Comparison of ENCODE assay signal across 19 cellular contexts in genomic region chr5:5025098-5025773, GRCh38.
DNase-seq lines count a peak whose midpoint lies in the region; ATAC-seq, FAIRE-seq and TF ChIP-seq lines count a peak whose summit lies in the region.
"Had no signal": no experiment of that assay in that cellular context is flagged by ENCODE, and none has a peak within 500 bp of the region (broad histone marks: within the 10 kb centered on the region; RNA-seq: fewer than 3 reads in every experiment).

No MANE protein-coding gene starts in this region.

- TF ChIP-seq POLR2A in K562 (conservative IDR thresholded peaks at IDR 0.05) = no peak

- no peaks in the 10 kb centered on the region for H3K27me3 ChIP-seq in OCI-LY3 (ENCODE audit: low read depth, low read length)
- no peaks in the 10 kb centered on the region for H3K27me3 ChIP-seq in K562 (ENCODE audit: control insufficient read depth in 2 of 2, insufficient read depth in 2 of 2, low read length in 2 of 2)
- H3K27me3 ChIP-seq: testis had no signal

- peak overlapping the region; percentile 19; the same call in 1 of the 2 replicates for H3K9ac ChIP-seq in OCI-LY3 (ENCODE audit: low read length)
- peak overlapping the region in 1 of 2 experiments; percentile 62; a peak in 1 of 4 replicates for H3K9ac ChIP-seq in K562 (ENCODE audit: insufficient read depth in 1 of 2, low read depth in 2 of 2, low read length in 2 of 2)

- peak overlapping the region; percentile 78 for H2AFZ ChIP-seq in OCI-LY3 (ENCODE audit: low read depth, low read length)
- H2AFZ ChIP-seq in K562 (ENCODE audit: low read depth, low read length) = peak overlapping the region; percentile 80

- peak overlapping the region; percentile 68 for H3K4me2 ChIP-seq in OCI-LY3 (ENCODE audit: low read length)
- H3K4me2 ChIP-seq in K562 (ENCODE audit: insufficient read depth, low read length) = peak overlapping the region; percentile 81

- TF ChIP-seq RAD21 in K562 (CRISPR knock-in tag; conservative IDR thresholded peaks at IDR 0.05 in 1 of 2, IDR thresholded peaks at IDR 0.05 in 1 of 2) = no peak

- TF ChIP-seq EP300 in K562 (IDR thresholded peaks at IDR 0.05; ENCODE audit: low read length) = no peak

- H3K4me1 Mint-ChIP-seq in stimulated activated naive CD8-positive, alpha-beta T cell treated with anti-CD3 and anti-CD28 coated beads, Interleukin-15, amount 100 ng/mL, for 72 hours = peaks cover 6% of the 10 kb centered on the region
- H3K4me1 Mint-ChIP-seq in type B pancreatic cell (ENCODE audit: unreplicated experiment) = no peaks in the 10 kb centered on the region
- H3K4me1 Mint-ChIP-seq: endodermal cell had no signal

- peak overlapping the region; percentile 65 for H3K4me3 ChIP-seq in OCI-LY3 (ENCODE audit: low read length)
- H3K4me3 ChIP-seq in K562 = peak overlapping the region; percentile 40
- H3K4me3 ChIP-seq: heart right ventricle, left ventricle myocardium inferior had no signal

- H3K79me2 ChIP-seq in OCI-LY3 (ENCODE audit: low read length) = no peaks in the 10 kb centered on the region
- H3K79me2 ChIP-seq in K562 (ENCODE audit: control insufficient read depth, insufficient read depth, low read length) = no peaks in the 10 kb centered on the region

- H3K27ac ChIP-seq in OCI-LY3 (ENCODE audit: low read length) (peak overlapping the region; percentile 71), K562 (ENCODE audit: extremely low read depth, low read depth, low read length) (no peak overlapping the region)
- H3K27ac ChIP-seq: heart right ventricle, left ventricle myocardium inferior, testis had no signal

- no peak for FAIRE-seq in K562 (lab: Jason Lieb, UNC)

- no TSS peak for BruUV-seq in K562 (replicated peaks; lab: Mats Ljungman, UMichigan)

- ATAC-seq in stimulated activated naive CD8-positive, alpha-beta T cell treated with anti-CD3 and anti-CD28 coated beads, Interleukin-15, amount 100 ng/mL, for 72 hours = no peak
- ATAC-seq in stimulated activated naive CD8-positive, alpha-beta T cell treated with anti-CD3 and anti-CD28 coated beads, Interleukin-15, Interleukin-2, amounts not matched to agents 100 U/mL and 50 U/mL, for 24 hours = no peak
- ATAC-seq in K562 = peak; percentile 70
- ATAC-seq: heart right ventricle had no signal

- in situ Hi-C loops in K562 (cut with MboI) = no loop called here

- TF ChIP-seq CTCF in OCI-LY3 (IDR thresholded peaks at IDR 0.05; ENCODE audit: low read depth, low read length) = no peak
- TF ChIP-seq CTCF in K562 (IDR thresholded peaks at IDR 0.05 in 2 of 3, conservative IDR thresholded peaks at IDR 0.05 in 1 of 3; ENCODE audit: insufficient read depth in 2 of 3, low read depth in 1 of 3, low read length in 3 of 3) = no peak
- TF ChIP-seq CTCF in GM10266 (IDR thresholded peaks at IDR 0.05; ENCODE audit: control insufficient read depth, insufficient read depth, low read depth, missing control alignments) = no peak
- no peak for TF ChIP-seq CTCF in type B pancreatic cell (conservative IDR thresholded peaks at IDR 0.05)

- CTCF ChIA-PET in K562 (lab: Yijun Ruan, JAX; ENCODE audit: low intra/inter-chr PET ratio) = no interaction called here

- POLR2A ChIA-PET in K562 (lab: Yijun Ruan, JAX) = no interaction called here

- H3K9me3 ChIP-seq in OCI-LY3 (ENCODE audit: insufficient read depth, low read length) (peaks cover 15% of the 10 kb centered on the region; the same call in 1 of the 2 replicates), K562 (replicated peaks; ENCODE audit: control insufficient read depth, insufficient read depth, low read depth, low read length) (no peaks in the 10 kb centered on the region)
- H3K9me3 ChIP-seq: Caco-2, left ventricle myocardium inferior, testis had no signal

- H3K9me1 ChIP-seq in K562 (ENCODE audit: control insufficient read depth, insufficient read depth, low read length) = no peaks in the 10 kb centered on the region

- no peak for DNase-seq in stimulated activated naive CD8-positive, alpha-beta T cell treated with anti-CD3 and anti-CD28 coated beads, Interleukin-15, amount 100 ng/mL, for 72 hours
- DNase-seq in stimulated activated naive CD8-positive, alpha-beta T cell treated with anti-CD3 and anti-CD28 coated beads, Interleukin-15, Interleukin-2, amounts not matched to agents 100 U/mL and 50 U/mL, for 24 hours = no peak
- no peak for DNase-seq in K562 (ENCODE audit: extremely low read depth in 1 of 4, low spot score in 3 of 4)
- no peak for DNase-seq in COR-L47 (lab: John Stamatoyannopoulos, UW)
- DNase-seq in GM10266 (ENCODE audit: extremely low spot score) = no peak
- no peak for DNase-seq in type B pancreatic cell (ENCODE audit: extremely low spot score, unreplicated experiment)
- DNase-seq in NCI-H2081 treated with DMSO at 0.1 percent for 48 hours (lab: John Stamatoyannopoulos, UW) = no peak
- DNase-seq: Caco-2; endodermal cell; heart right ventricle; left ventricle myocardium inferior; NCI-H146; occipital lobe; retina; stimulated activated CD4-positive, alpha-beta T cell treated with anti-CD3 and anti-CD28 coated beads, Interleukin-12 subunit alpha, Interleukin-12 subunit beta, amount 100 ng/mL, for 4 hours; testis had no signal

- H3K4me1 ChIP-seq in OCI-LY3 (ENCODE audit: low read length) (peaks cover 15% of the 10 kb centered on the region), K562 (replicated peaks in 1 of 2; ENCODE audit: control insufficient read depth in 2 of 2, insufficient read depth in 2 of 2, low read length in 2 of 2) (no peaks in the 10 kb centered on the region)
- H3K4me1 ChIP-seq: Caco-2, heart right ventricle, left ventricle myocardium inferior, testis had no signal

- intact Hi-C loops in K562 (cut with micrococcal nuclease) = no loop called here

- WGBS in K562 (ENCODE audit: insufficient coverage, low coverage, missing lambda C conversion rate) = 3% methylated on average over 11 of the region's 14 CpGs

- H3K27me3 Mint-ChIP-seq in stimulated activated naive CD8-positive, alpha-beta T cell treated with anti-CD3 and anti-CD28 coated beads, Interleukin-15, amount 100 ng/mL, for 72 hours = no peaks in the 10 kb centered on the region
- H3K27me3 Mint-ChIP-seq in type B pancreatic cell = peaks cover 4% of the 10 kb centered on the region
- H3K27me3 Mint-ChIP-seq: activated CD4-positive, alpha-beta memory T cell treated with anti-CD3 and anti-CD28 coated beads for 36 hours; activated naive CD4-positive, alpha-beta T cell treated with anti-CD3 and anti-CD28 coated beads, Interleukin-2, amount 50 U/mL, for 24 hours had no signal

- H3K27ac Mint-ChIP-seq in stimulated activated naive CD8-positive, alpha-beta T cell treated with anti-CD3 and anti-CD28 coated beads, Interleukin-15, amount 100 ng/mL, for 72 hours = no peak overlapping the region
- no peak overlapping the region for H3K27ac Mint-ChIP-seq in type B pancreatic cell
- H3K27ac Mint-ChIP-seq: activated CD4-positive, alpha-beta memory T cell treated with anti-CD3 and anti-CD28 coated beads for 36 hours; activated naive CD4-positive, alpha-beta T cell treated with anti-CD3 and anti-CD28 coated beads, Interleukin-2, amount 50 U/mL, for 24 hours; endodermal cell had no signal

- H3K4me3 Mint-ChIP-seq in stimulated activated naive CD8-positive, alpha-beta T cell treated with anti-CD3 and anti-CD28 coated beads, Interleukin-15, amount 100 ng/mL, for 72 hours = peak overlapping the region; percentile 18 to 23
- H3K4me3 Mint-ChIP-seq in type B pancreatic cell = no peak overlapping the region
- H3K4me3 Mint-ChIP-seq: activated CD4-positive, alpha-beta memory T cell treated with anti-CD3 and anti-CD28 coated beads for 36 hours; activated naive CD4-positive, alpha-beta T cell treated with anti-CD3 and anti-CD28 coated beads, Interleukin-2, amount 50 U/mL, for 24 hours; endodermal cell had no signal

- H3K36me3 Mint-ChIP-seq in type B pancreatic cell = no peaks in the 10 kb centered on the region
- H3K36me3 Mint-ChIP-seq: activated CD4-positive, alpha-beta memory T cell treated with anti-CD3 and anti-CD28 coated beads for 36 hours; activated naive CD4-positive, alpha-beta T cell treated with anti-CD3 and anti-CD28 coated beads, Interleukin-2, amount 50 U/mL, for 24 hours had no signal

- H4K20me1 ChIP-seq in OCI-LY3 (ENCODE audit: insufficient read depth, low read length) (no peaks in the 10 kb centered on the region), K562 (replicated peaks; ENCODE audit: control insufficient read depth, insufficient read depth, low read length) (no peaks in the 10 kb centered on the region)

- H3K36me3 ChIP-seq in OCI-LY3 (replicated peaks; ENCODE audit: low read depth, low read length) (peaks cover 9% of the 10 kb centered on the region), K562 (ENCODE audit: control insufficient read depth, insufficient read depth, low read length) (no peaks in the 10 kb centered on the region)
- H3K36me3 ChIP-seq: heart right ventricle, left ventricle myocardium inferior had no signal

- peaks cover 8 to 31% of the 10 kb centered on the region in 2 donors for H3K9me3 Mint-ChIP-seq in stimulated activated naive CD8-positive, alpha-beta T cell treated with anti-CD3 and anti-CD28 coated beads, Interleukin-15, amount 100 ng/mL, for 72 hours
- H3K9me3 Mint-ChIP-seq in type B pancreatic cell = no peaks in the 10 kb centered on the region
- H3K9me3 Mint-ChIP-seq: activated CD4-positive, alpha-beta memory T cell treated with anti-CD3 and anti-CD28 coated beads for 36 hours; endodermal cell had no signal

TF ChIP-seq in K562, 482 proteins besides CTCF, POLR2A, EP300 and RAD21 (continues in another document):
- TF ChIP-seq CBX5 (IDR thresholded peaks at IDR 0.05; ENCODE audit: borderline replicate concordance, low read depth) (no peak), TFAM (CRISPR knock-in tag; conservative IDR thresholded peaks at IDR 0.05) (no peak), ZNF134 (CRISPR knock-in tag; conservative IDR thresholded peaks at IDR 0.05) (no peak), ZNF512 (tag; IDR thresholded peaks at IDR 0.05) (peak; percentile 43; the same call in 1 of the 2 replicates), PML (IDR thresholded peaks at IDR 0.05; ENCODE audit: low read length) (no peak)
